Comparison of ENCODE assay signal across 2 cellular contexts in genomic region chr17:4509402-4509801, GRCh38.
TF ChIP-seq lines count a peak whose summit lies in the region.

No MANE protein-coding gene starts in this region.

TF ChIP-seq in HEK293, 187 proteins besides CTCF, POLR2A, EP300 and RAD21:
- TF ChIP-seq ZFHX2 (tag by site-specific recombination; conservative IDR thresholded peaks at IDR 0.05) = peak; percentile 85
- no peak for TF ChIP-seq KLF17 (tag by site-specific recombination; IDR thresholded peaks at IDR 0.05)
- peak; percentile 65 for TF ChIP-seq EGR2 (tag by site-specific recombination; IDR thresholded peaks at IDR 0.05; ENCODE audit: low read depth)
- TF ChIP-seq ZNF19 (tag by site-specific recombination; IDR thresholded peaks at IDR 0.05; ENCODE audit: low read depth) = no peak

TF ChIP-seq in GM12878, 131 proteins besides CTCF, POLR2A, EP300 and RAD21:
- 0 out of 3 replicates have a peak, but pooled peaks of 1 of the 2 experiments have one; percentile 24 for TF ChIP-seq EGR1 (IDR thresholded peaks at IDR 0.05; ENCODE audit: borderline replicate concordance in 1 of 2, low read depth in 2 of 2, low read length in 2 of 2)
- TF ChIP-seq BHLHE40 (IDR thresholded peaks at IDR 0.05; ENCODE audit: borderline replicate concordance in 1 of 2, low read depth in 2 of 2, low read length in 1 of 2) = peak in 1 of 2 experiments; percentile 49; a peak in 1 of 4 replicates
- no peak for TF ChIP-seq NR2C1 (IDR thresholded peaks at IDR 0.05)
- no peak for TF ChIP-seq ELK1 (IDR thresholded peaks at IDR 0.05; ENCODE audit: low read depth, low read length)
- 0 out of 2 replicates have a peak, but pooled peaks have one; percentile 15 for TF ChIP-seq TCF12 (IDR thresholded peaks at IDR 0.05; ENCODE audit: low read depth, low read length)
- TF ChIP-seq RUNX3 (IDR thresholded peaks at IDR 0.05; ENCODE audit: low read length) = peak; percentile 40; the same call in 1 of the 2 replicates
- TF ChIP-seq NFIC (IDR thresholded peaks at IDR 0.05; ENCODE audit: low read depth, low read length) = no peak
TF ChIP-seq in GM12878: peak in this region for 4.
